ENCODE assay signal across 8 cellular contexts in the genomic region with DNA sequence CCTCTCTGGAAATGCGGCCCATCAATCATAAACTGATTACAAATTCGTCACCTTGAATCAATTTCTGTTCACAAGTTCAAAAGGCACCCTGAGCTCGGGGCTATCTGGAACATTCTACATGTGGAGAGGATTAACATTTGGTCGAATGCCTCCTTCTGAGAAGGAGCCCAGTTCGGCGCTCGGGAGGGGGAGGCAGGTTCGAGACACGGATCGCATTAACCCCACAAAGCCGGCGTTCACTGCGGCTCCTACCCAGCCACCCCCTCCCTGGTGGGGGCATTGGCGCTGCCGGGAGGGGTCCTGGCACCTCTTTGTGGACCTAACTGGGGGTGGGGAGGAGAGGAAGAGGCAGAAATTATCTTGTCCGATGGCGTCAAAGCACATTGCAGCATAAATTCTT.
"Had no signal": no experiment of that assay in that cellular context is flagged by ENCODE, and none has a peak within 500 bp of the region (broad histone marks: within the 10 kb centered on the region; RNA-seq: fewer than 3 reads in every experiment).

No MANE protein-coding gene starts in this region.

- H3K36me3 Mint-ChIP-seq: mesothelial cell of epicardium; stimulated activated effector memory CD8-positive, alpha-beta T cell treated with anti-CD3 and anti-CD28 coated beads, Interleukin-12 subunit alpha, Interleukin-12 subunit beta, amount 100 ng/mL, for 72 hours had no signal

- H3K9me3 Mint-ChIP-seq: activated T-cell treated with anti-CD3 and anti-CD28 coated beads, Interleukin-2, amount 50 U/mL, for 24 hours; stimulated activated effector memory CD8-positive, alpha-beta T cell treated with anti-CD3 and anti-CD28 coated beads, Interleukin-12 subunit alpha, Interleukin-12 subunit beta, amount 100 ng/mL, for 72 hours had no signal

- H3K4me3 Mint-ChIP-seq: activated naive CD4-positive, alpha-beta T cell treated with anti-CD3 and anti-CD28 coated beads, Interleukin-2, amount 50 U/mL, for 24 hours; activated T-cell treated with anti-CD3 and anti-CD28 coated beads, Interleukin-2, amount 50 U/mL, for 24 hours; mesothelial cell of epicardium; stimulated activated effector memory CD8-positive, alpha-beta T cell treated with anti-CD3 and anti-CD28 coated beads, Interleukin-12 subunit alpha, Interleukin-12 subunit beta, amount 100 ng/mL, for 72 hours had no signal

- ATAC-seq: left ventricle myocardium superior; stimulated activated effector memory CD8-positive, alpha-beta T cell treated with anti-CD3 and anti-CD28 coated beads, Interleukin-12 subunit alpha, Interleukin-12 subunit beta, amount 100 ng/mL, for 72 hours had no signal

- H3K4me1 Mint-ChIP-seq: activated naive CD4-positive, alpha-beta T cell treated with anti-CD3 and anti-CD28 coated beads, Interleukin-2, amount 50 U/mL, for 24 hours; mesothelial cell of epicardium; stimulated activated effector memory CD8-positive, alpha-beta T cell treated with anti-CD3 and anti-CD28 coated beads, Interleukin-12 subunit alpha, Interleukin-12 subunit beta, amount 100 ng/mL, for 72 hours had no signal

- DNase-seq: activated CD4-positive, CD25-positive, alpha-beta regulatory T cell treated with anti-CD3 and anti-CD28 coated beads, Interleukin-2, amount 50 U/mL, for 72 hours; activated T-cell treated with anti-CD3 and anti-CD28 coated beads, Interleukin-2, amount 50 U/mL, for 24 hours; hippocampal formation; left ventricle myocardium superior; thyroid gland had no signal

- H3K27ac Mint-ChIP-seq: activated naive CD4-positive, alpha-beta T cell treated with anti-CD3 and anti-CD28 coated beads, Interleukin-2, amount 50 U/mL, for 24 hours; activated T-cell treated with anti-CD3 and anti-CD28 coated beads, Interleukin-2, amount 50 U/mL, for 24 hours; mesothelial cell of epicardium; stimulated activated effector memory CD8-positive, alpha-beta T cell treated with anti-CD3 and anti-CD28 coated beads, Interleukin-12 subunit alpha, Interleukin-12 subunit beta, amount 100 ng/mL, for 72 hours had no signal
